17 cellular contexts compared by ENCODE assay signal in the genomic region with DNA sequence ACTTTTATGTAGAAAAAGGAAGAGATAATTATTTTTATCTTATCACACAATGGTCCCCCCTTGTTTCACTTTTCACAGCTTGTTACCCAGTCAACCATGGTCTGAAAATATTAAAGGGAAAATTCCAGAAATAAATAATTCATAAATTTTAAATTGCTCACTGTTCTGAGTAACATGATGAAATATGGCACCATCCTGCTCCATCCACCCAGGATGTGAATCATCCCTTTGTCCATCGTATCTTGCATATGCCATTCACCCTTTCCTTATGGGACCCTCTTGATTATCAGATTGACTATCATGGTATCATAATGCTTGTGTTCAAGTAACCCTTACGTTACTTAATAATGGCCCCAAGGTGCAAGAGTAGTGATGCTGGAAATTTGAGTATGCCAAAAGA. TPM values are rescaled to one million over a fixed set of nuclear protein-coding genes. Genes with fewer than 3 reads are reported as not detected.
A peak's percentile ranks its signal among the peaks of the same experiment; 100 is the strongest.
DNase-seq lines count a peak whose midpoint lies in the region; ATAC-seq, FAIRE-seq and TF ChIP-seq lines count a peak whose summit lies in the region.
"Had no signal": no experiment of that assay in that cellular context is flagged by ENCODE, and none has a peak within 500 bp of the region (broad histone marks: within the 10 kb centered on the region; RNA-seq: fewer than 3 reads in every experiment).

No MANE protein-coding gene starts in this region.

- no peaks in the 10 kb centered on the region for H3K79me2 ChIP-seq in K562 (ENCODE audit: control insufficient read depth, insufficient read depth, low read length)
- peaks cover 5% of the 10 kb centered on the region for H3K79me2 ChIP-seq in keratinocyte (ENCODE audit: control insufficient read depth, insufficient read depth, low read length)

- no peak for TF ChIP-seq RAD21 in K562 (CRISPR knock-in tag; conservative IDR thresholded peaks at IDR 0.05 in 1 of 2, IDR thresholded peaks at IDR 0.05 in 1 of 2)

- ATAC-seq in K562 (no peak), HG02870 (IDR thresholded peaks at IDR 0.05; ENCODE audit: unreplicated experiment) (no peak), HG02840 (IDR thresholded peaks at IDR 0.05; ENCODE audit: low FRiP score, unreplicated experiment) (no peak)
- no peak for ATAC-seq in activated T-cell treated with anti-CD3 and anti-CD28 coated beads, Interleukin-2, amount 50 U/mL, for 4 hours
- ATAC-seq: gastroesophageal sphincter had no signal

- H3K27me3 ChIP-seq in K562 (ENCODE audit: control insufficient read depth in 2 of 2, insufficient read depth in 2 of 2, low read length in 2 of 2) (no peaks in the 10 kb centered on the region), keratinocyte (ENCODE audit: control insufficient read depth, extremely low read depth, insufficient read depth, low read length) (no peaks in the 10 kb centered on the region)
- H3K27me3 ChIP-seq: BE2C, gastroesophageal sphincter, transverse colon had no signal

- peaks cover 4% of the 10 kb centered on the region for H3K4me1 Mint-ChIP-seq in activated T-cell treated with anti-CD3 and anti-CD28 coated beads, Interleukin-2, amount 50 U/mL, for 4 hours (ENCODE audit: low read depth)

- BruUV-seq in K562 (replicated peaks; lab: Mats Ljungman, UMichigan), result no TSS peak

- dilution Hi-C loops in keratinocyte (cut with MboI; ENCODE audit: extremely low pct_ligation_motif_present, low sequenced_read_pairs), result no loop called here

- no peaks in the 10 kb centered on the region for H3K4me1 ChIP-seq in K562 (replicated peaks in 1 of 2; ENCODE audit: control insufficient read depth in 2 of 2, insufficient read depth in 2 of 2, low read length in 2 of 2)
- H3K4me1 ChIP-seq in keratinocyte (ENCODE audit: control insufficient read depth, extremely low read depth, insufficient read depth, low read length), result peaks cover 11% of the 10 kb centered on the region
- H3K4me1 ChIP-seq: BE2C had no signal

- CTCF ChIA-PET in K562 (lab: Yijun Ruan, JAX; ENCODE audit: low intra/inter-chr PET ratio), result no interaction called here

- H3K9me1 ChIP-seq in K562 (ENCODE audit: control insufficient read depth, insufficient read depth, low read length) (no peaks in the 10 kb centered on the region), keratinocyte (ENCODE audit: control insufficient read depth, extremely low read depth, insufficient read depth, low read length) (no peaks in the 10 kb centered on the region)

- H3K36me3 ChIP-seq in K562 (ENCODE audit: control insufficient read depth, insufficient read depth, low read length) (peaks cover 25% of the 10 kb centered on the region), keratinocyte (ENCODE audit: control insufficient read depth in 2 of 2, extremely low read depth in 1 of 2, insufficient read depth in 2 of 2, low read length in 2 of 2) (peaks cover 0 to 3% of the 10 kb centered on the region in 2 experiments)
- H3K36me3 ChIP-seq: BE2C had no signal

- intact Hi-C loops in K562 (cut with micrococcal nuclease), result no loop called here

- DNase-seq in Daoy (ENCODE audit: low read depth) (peak; percentile 8), NCI-H226 (peak; percentile 55), K562 (ENCODE audit: extremely low read depth in 1 of 4, low spot score in 3 of 4) (no peak), keratinocyte (ENCODE audit: low read depth, low spot score) (no peak), OCI-M1 (lab: John Stamatoyannopoulos, UW) (no peak)
- DNase-seq in activated T-cell treated with anti-CD3 and anti-CD28 coated beads, Interleukin-2, amount 50 U/mL, for 4 hours, result no peak
- DNase-seq: activated CD4-positive, alpha-beta T cell treated with anti-CD3 and anti-CD28 coated beads, Interleukin-2, amount 50 U/mL, for 4 hours; BE2C; DMS153; KBM-7; NCI-H1417 treated with DMSO at 0.1 percent for 48 hours; NCI-H446 treated with DMSO at 0.1 percent for 48 hours; transverse colon had no signal

- H3K4me3 ChIP-seq in K562 (no peak overlapping the region), keratinocyte (ENCODE audit: control insufficient read depth in 2 of 3, extremely low read depth in 1 of 3, insufficient read depth in 2 of 3, low read depth in 1 of 3, low read length in 3 of 3) (no peak overlapping the region)
- H3K4me3 ChIP-seq: gastroesophageal sphincter, transverse colon had no signal

- no peaks in the 10 kb centered on the region for H3K9me3 Mint-ChIP-seq in activated T-cell treated with anti-CD3 and anti-CD28 coated beads, Interleukin-2, amount 50 U/mL, for 4 hours

- TF ChIP-seq CTCF in K562 (IDR thresholded peaks at IDR 0.05 in 2 of 3, conservative IDR thresholded peaks at IDR 0.05 in 1 of 3; ENCODE audit: insufficient read depth in 2 of 3, low read depth in 1 of 3, low read length in 3 of 3) (no peak), keratinocyte (optimal IDR thresholded peaks at IDR 0.05 in 1 of 3, IDR thresholded peaks at IDR 0.05 in 1 of 3, conservative IDR thresholded peaks at IDR 0.05 in 1 of 3; ENCODE audit: extremely low read depth in 1 of 3, insufficient read depth in 2 of 3, low read length in 3 of 3) (no peak)

- H3K36me3 Mint-ChIP-seq in activated T-cell treated with anti-CD3 and anti-CD28 coated beads, Interleukin-2, amount 50 U/mL, for 4 hours (ENCODE audit: insufficient read depth), result peaks cover 34% of the 10 kb centered on the region

- FAIRE-seq in K562 (lab: Jason Lieb, UNC) (no peak), keratinocyte (lab: Jason Lieb, UNC) (peak; percentile 85)

- H4K20me1 ChIP-seq in K562 (replicated peaks; ENCODE audit: control insufficient read depth, insufficient read depth, low read length) (no peaks in the 10 kb centered on the region), keratinocyte (ENCODE audit: control insufficient read depth, extremely low read depth, insufficient read depth, low read length) (no peaks in the 10 kb centered on the region)

- H2AFZ ChIP-seq in K562 (ENCODE audit: low read depth, low read length), result no peak overlapping the region
- H2AFZ ChIP-seq in keratinocyte (ENCODE audit: control insufficient read depth, low read length), result no peak overlapping the region

- no peaks in the 10 kb centered on the region for H3K27me3 Mint-ChIP-seq in activated T-cell treated with anti-CD3 and anti-CD28 coated beads, Interleukin-2, amount 50 U/mL, for 4 hours (ENCODE audit: low read depth)

- H3K4me2 ChIP-seq in K562 (ENCODE audit: insufficient read depth, low read length) (no peak overlapping the region), keratinocyte (ENCODE audit: control insufficient read depth, extremely low read depth, insufficient read depth, low read depth, low read length) (peak overlapping the region; percentile 29)

- POLR2A ChIA-PET in K562 (lab: Yijun Ruan, JAX), result no interaction called here

- in situ Hi-C loops in K562 (cut with MboI), result no loop called here

- no peak for TF ChIP-seq EP300 in K562 (IDR thresholded peaks at IDR 0.05; ENCODE audit: low read length)

- H3K4me3 Mint-ChIP-seq in activated T-cell treated with anti-CD3 and anti-CD28 coated beads, Interleukin-2, amount 50 U/mL, for 4 hours, result no peak overlapping the region
- H3K4me3 Mint-ChIP-seq: T-helper 2 cell treated with Interferon-gamma antibody and Interleukin-4, amounts not matched to agents 5 μg/mL and 100 μg/mL, for 36 hours had no signal

- TF ChIP-seq POLR2A in K562 (conservative IDR thresholded peaks at IDR 0.05), result no peak

- WGBS in K562 (ENCODE audit: insufficient coverage, low coverage, missing lambda C conversion rate), result 89% methylated on average over 2 of the region's 2 CpGs

- H3K9ac ChIP-seq in K562 (ENCODE audit: insufficient read depth in 1 of 2, low read depth in 2 of 2, low read length in 2 of 2) (no peak overlapping the region), keratinocyte (ENCODE audit: control insufficient read depth, extremely low read depth, insufficient read depth, low read length) (no peak overlapping the region)

- no peaks in the 10 kb centered on the region for H3K9me3 ChIP-seq in K562 (replicated peaks; ENCODE audit: control insufficient read depth, insufficient read depth, low read depth, low read length)
- no peaks in the 10 kb centered on the region for H3K9me3 ChIP-seq in keratinocyte (ENCODE audit: control insufficient read depth, low read depth, low read length)
- H3K9me3 ChIP-seq: BE2C, gastroesophageal sphincter, transverse colon had no signal

- H3K27ac ChIP-seq in K562 (ENCODE audit: extremely low read depth, low read depth, low read length), result no peak overlapping the region
- peak overlapping the region; percentile 82 for H3K27ac ChIP-seq in keratinocyte (ENCODE audit: control insufficient read depth, insufficient read depth, low read length)
- H3K27ac ChIP-seq: gastroesophageal sphincter had no signal

RNA-seq across cellular contexts. Expression of a gene that starts 43.7 kb away (rescaled TPM):
- 31.4 and 42.5 TPM in 2 replicates for total RNA-seq in Daoy (2014; rRNA removed; shearing (Covaris generic))
- 112 and 305 TPM in 2 replicates for total RNA-seq in K562 (2011; cell fraction: chromatin; rRNA removed; ENCODE audit: low replicate concordance)
- total RNA-seq in K562 (2011; cell fraction: nucleolus; rRNA removed), result 35.9 and 58.7 TPM in 2 replicates
- 85.0 and 104 TPM in 2 replicates for total RNA-seq in K562 (2011; cell fraction: nucleoplasm; rRNA removed)
- total RNA-seq in K562 (2014; rRNA removed) (33.6 and 38.6 TPM in 2 replicates), K562 (2014; rRNA removed; fragmentation: Illumina TruSeq; extraction: Trizol) (48.6 and 57.4 TPM in 2 replicates), K562 (2015; rRNA removed; fragmentation: Illumina TruSeq; extraction: Trizol) (52.9 and 56.4 TPM in 2 replicates), K562 (2021) (48.6 and 53.0 TPM in 2 replicates)
- polyA plus RNA-seq in K562 (2011; rRNA removed) (66.0 and 71.7 TPM in 2 replicates), K562 (2014; fragmentation: Illumina TruSeq; extraction: Trizol) (36.7 and 42.4 TPM in 2 replicates), K562 (2014; fragmentation: Nextera tagmentation; extraction: Ambion mirVana) (10 to 100 TPM; 11.7 to 13.4 TPM), K562 (2014; rRNA removed) (25.0 and 29.3 TPM in 2 replicates), keratinocyte (16.4 to 32.7 TPM (median 22.0 TPM) in 3 replicates)
- 25.2 and 40.6 TPM in 2 replicates for polyA plus RNA-seq in K562 (2011; cell fraction: cytosol; rRNA removed)
- polyA plus RNA-seq in K562 (2011; cell fraction: nucleus; rRNA removed), result 61.1 and 103 TPM in 2 replicates
- polyA plus RNA-seq in K562 (2012), result 31.5 and 33.0 TPM in 2 replicates
- polyA minus RNA-seq in K562 (2011; rRNA and poly(A)+ RNA removed), result 187 and 268 TPM in 2 replicates
- 44.7 and 62.7 TPM in 2 replicates for polyA minus RNA-seq in K562 (2011; cell fraction: cytosol; rRNA and poly(A)+ RNA removed)
- polyA minus RNA-seq in K562 (2011; cell fraction: nucleus; rRNA and poly(A)+ RNA removed), result 57.1 and 160 TPM in 2 replicates
- 20.7 TPM for polyA plus RNA-seq in keratinocyte (2011; ENCODE audit: low read depth)
- 11.3 and 20.7 TPM in 2 replicates for polyA plus RNA-seq in keratinocyte (2011; cell fraction: cytosol; rRNA removed)
- 27.6 and 33.4 TPM in 2 replicates for polyA plus RNA-seq in keratinocyte (2011; cell fraction: nucleus; rRNA removed)
- 11.8 and 20.4 TPM in 2 replicates for polyA plus RNA-seq in keratinocyte (2012; ENCODE audit: low replicate concordance)
- polyA minus RNA-seq in keratinocyte, result 25.9 to 81.2 TPM (median 30.5 TPM) in 3 replicates
- 24.9 TPM for polyA minus RNA-seq in keratinocyte (2011; cell fraction: cytosol; rRNA and poly(A)+ RNA removed)
- polyA minus RNA-seq in keratinocyte (2011; cell fraction: nucleus; rRNA and poly(A)+ RNA removed), result 30.4 and 65.2 TPM in 2 replicates
- 10 to 100 TPM; 30.8 to 37.2 (median 32.2) TPM for total RNA-seq in activated T-cell treated with anti-CD3 and anti-CD28 coated beads, Interleukin-2, amount 50 U/mL, for 4 hours

Comparison
In these comparisons a context has a peak if more than half of its experiments do, and no peak if none do; other contexts are left out.
1. DNase-seq: peak in Daoy (single experiment) and NCI-H226 (single experiment); none in K562 (0 of 4), keratinocyte (single experiment), OCI-M1 (single experiment) and activated T-cell treated with anti-CD3 and anti-CD28 coated beads, Interleukin-2, amount 50 U/mL, for 4 hours (single experiment).